ENCODE assay signal across 8 cellular contexts in the genomic region with DNA sequence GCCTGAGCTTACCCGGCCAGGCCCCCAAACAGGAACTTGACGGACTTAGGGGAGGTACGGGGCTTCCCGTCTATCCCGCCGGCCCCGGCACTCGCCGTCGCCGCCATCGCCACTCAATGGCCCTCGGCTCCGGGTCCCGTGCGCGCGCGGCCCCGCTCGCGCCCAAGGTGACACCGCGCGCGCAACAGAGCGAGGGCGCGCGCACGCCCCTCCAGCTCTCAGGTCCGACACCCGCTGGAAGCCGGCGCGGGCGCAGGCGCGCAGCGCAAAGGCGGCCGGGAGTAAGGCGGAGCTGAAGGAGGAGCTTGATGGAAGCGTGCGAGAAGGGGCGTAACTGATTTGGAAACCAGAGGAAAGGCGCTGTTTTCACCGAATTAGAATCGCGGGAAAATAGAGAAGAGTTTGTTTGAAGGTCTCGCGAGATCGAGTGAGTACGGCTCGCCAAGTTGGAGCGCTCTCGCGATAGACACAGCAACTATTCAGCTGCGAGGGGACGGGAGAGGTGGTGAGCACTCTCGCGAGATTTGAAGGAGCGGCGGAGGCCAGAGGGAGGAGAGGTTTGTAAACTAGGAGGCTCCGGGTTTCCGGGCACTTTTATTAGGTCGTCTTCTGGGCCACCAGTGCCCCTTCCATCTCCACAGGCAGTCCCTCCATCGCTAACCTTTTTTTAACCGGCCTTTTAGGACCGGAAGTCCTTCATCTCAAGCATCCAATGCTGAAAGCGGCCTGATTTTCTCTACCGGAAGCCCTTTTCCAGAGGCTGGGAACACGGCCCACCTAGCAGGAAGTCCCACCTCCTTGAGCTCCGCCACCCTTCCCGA. TPM values are rescaled to one million over a fixed set of nuclear protein-coding genes. Genes with fewer than 3 reads are reported as not detected.
DNase-seq lines count a peak whose midpoint lies in the region; ATAC-seq, FAIRE-seq and TF ChIP-seq lines count a peak whose summit lies in the region.

RNF167 (plus strand) TSS at position 465 of the 821 bp plus-strand sequence. CDS start 642 bp downstream, outside the sequence.
SLC25A11 (minus strand) TSS at position 243 of the 821 bp plus-strand sequence; CDS start at position 107, 136 bp downstream.

- ATAC-seq in GM18907 (IDR thresholded peaks at IDR 0.05; ENCODE audit: unreplicated experiment) (peak; percentile 70), HG03159 (IDR thresholded peaks at IDR 0.05; ENCODE audit: unreplicated experiment) (peak; percentile 68)

- peak; percentile 98 for DNase-seq in AG04449 (ENCODE audit: low read depth, low spot score)
- peak; percentile 95 for DNase-seq in NCI-H2227 treated with DMSO at 0.1 percent for 48 hours (lab: John Stamatoyannopoulos, UW)
- peak; percentile 99 for DNase-seq in bronchial epithelial cell (ENCODE audit: low read depth)

- peak within 1 kb of the TSS; percentile 88 for H3K9ac ChIP-seq in iPS-20b (ENCODE audit: low read depth, low read length)

- H3K27ac ChIP-seq in iPS-20b (ENCODE audit: low read length) (peak within 1 kb of the TSS; percentile 20), skin epidermis (peak within 1 kb of the TSS; percentile 68 to 100 (median 96))

- H3K27me3 ChIP-seq in bronchial epithelial cell (ENCODE audit: control insufficient read depth, insufficient read depth, low read length): no peaks in the 10 kb centered on the region
- H3K27me3 ChIP-seq in iPS-20b (ENCODE audit: insufficient read depth, low read length): no peaks in the 10 kb centered on the region

- POLR2A ChIA-PET in AG04449 (lab: Yijun Ruan, JAX): interaction anchor here (0.7 to 4.0 kb wide), 12 partner anchors 11 to 60 kb away, joined by 3 to 61 read pairs (median 6); partner anchors contain the start of genes CAMTA2, ENO3, INCA1 and KIF1C

- CTCF ChIA-PET in AG04449 (lab: Yijun Ruan, JAX): interaction anchor here (0.8 to 1.7 kb wide), 6 partner anchors 11 to 47 kb away, joined by 3 to 8 read pairs (median 4); partner anchors contain the start of gene CHRNE

- H3K36me3 ChIP-seq in bronchial epithelial cell (ENCODE audit: control insufficient read depth, insufficient read depth, low read length) (peaks cover 32% of the 10 kb centered on the region), iPS-20b (ENCODE audit: insufficient read depth, low read depth, low read length) (peaks cover 60% of the 10 kb centered on the region)

- no peak for TF ChIP-seq CTCF in AG04449 (IDR thresholded peaks at IDR 0.05; ENCODE audit: insufficient read depth, low read length, missing control alignments)
- no peak for TF ChIP-seq CTCF in WI38 (IDR thresholded peaks at IDR 0.05; ENCODE audit: low read depth, low read length)
- TF ChIP-seq CTCF in bronchial epithelial cell (IDR thresholded peaks at IDR 0.05; ENCODE audit: insufficient read depth, low read length, severe bottlenecking): no peak

- H3K4me1 ChIP-seq in iPS-20b (ENCODE audit: insufficient read depth, low read length): peaks cover 4% of the 10 kb centered on the region; the same call in 1 of the 2 replicates

- no peaks in the 10 kb centered on the region for H3K9me3 ChIP-seq in iPS-20b (ENCODE audit: insufficient read depth, low read depth, low read length)

- H3K4me3 ChIP-seq in AG04449 (ENCODE audit: low read depth, low read length) (peak within 1 kb of the TSS; percentile 92), WI38 (ENCODE audit: low read depth, low read length) (peak within 1 kb of the TSS; percentile 93), bronchial epithelial cell (ENCODE audit: low read depth, low read length) (peak within 1 kb of the TSS; percentile 93), iPS-20b (ENCODE audit: low read length) (peak within 1 kb of the TSS; percentile 97), skin epidermis (peak within 1 kb of the TSS; percentile 42 to 89 (median 77))

- FAIRE-seq in bronchial epithelial cell (lab: Jason Lieb, UNC): peak; percentile 62

RNA-seq across cellular contexts. Expression of gene RNF167, which starts in this region (rescaled TPM):
- 15.8 and 26.0 TPM in 2 replicates for total RNA-seq in bronchial epithelial cell

RNA-seq across cellular contexts. Expression of gene SLC25A11, which starts in this region (rescaled TPM):
- total RNA-seq in bronchial epithelial cell: 51.6 and 71.8 TPM in 2 replicates

Comparison
In these comparisons a context has a peak if more than half of its experiments do, and no peak if none do; other contexts are left out.
1. Peak in every context shown above with its lines: DNase-seq, ATAC-seq, H3K4me3 ChIP-seq and H3K27ac ChIP-seq.